ENCODE assay signal across 30 cellular contexts in genomic region chr19:16217671-16218464, GRCh38. TPM values are rescaled to one million over a fixed set of nuclear protein-coding genes. Genes with fewer than 3 reads are reported as not detected.
DNase-seq lines count a peak whose midpoint lies in the region; ATAC-seq lines count a peak whose summit lies in the region.
"Had no signal": no experiment of that assay in that cellular context is flagged by ENCODE, and none has a peak within 500 bp of the region (broad histone marks: within the 10 kb centered on the region; RNA-seq: fewer than 3 reads in every experiment).

No MANE protein-coding gene starts in this region.

- peak in 1 of 2 donors; percentile 24 for DNase-seq in stimulated activated naive CD8-positive, alpha-beta T cell treated with anti-CD3 and anti-CD28 coated beads, Interleukin-15, amount 100 ng/mL, for 72 hours
- DNase-seq in stimulated activated naive CD8-positive, alpha-beta T cell treated with anti-CD3 and anti-CD28 coated beads, Interleukin-15, Interleukin-2, amounts not matched to agents 100 U/mL and 50 U/mL, for 24 hours: no peak
- DNase-seq in activated CD8-positive, alpha-beta T cell treated with anti-CD3 and anti-CD28 coated beads, Interleukin-2, amount 10 ng/mL, durations not matched to agents 7 days and 5 days: no peak
- DNase-seq in naive thymus-derived CD8-positive, alpha-beta T cell: peak in 3 of 10 donors; percentile 22 to 38 (median 37)
- DNase-seq in T1000 (lab: John Stamatoyannopoulos, UW): no peak
- no peak for DNase-seq in GM19240 (ENCODE audit: insufficient read length, low spot score)
- DNase-seq in stimulated activated naive CD4-positive, alpha-beta T cell (lab: John Stamatoyannopoulos, UW): no peak
- DNase-seq: activated CD4-positive, CD25-positive, alpha-beta regulatory T cell treated with anti-CD3 and anti-CD28 coated beads, Interleukin-2, amount 50 U/mL, for 72 hours; cortex of kidney; DND-41; effector memory CD8-positive, alpha-beta T cell; foreskin fibroblast; heart left ventricle; Karpas-422; MV-4-11; NCI-H146; NCI-H446 treated with DMSO at 0.1 percent for 48 hours; NCI-H82; RPMI8226; small intestine; stimulated activated CD4-positive, alpha-beta T cell treated with anti-CD3 and anti-CD28 coated beads, Interleukin-2, amount 100 ng/mL, for 24 hours had no signal

- peaks cover 7 to 10% of the 10 kb centered on the region in 2 donors for H3K9me3 Mint-ChIP-seq in stimulated activated naive CD8-positive, alpha-beta T cell treated with anti-CD3 and anti-CD28 coated beads, Interleukin-15, amount 100 ng/mL, for 72 hours
- H3K9me3 Mint-ChIP-seq in activated CD8-positive, alpha-beta T cell treated with anti-CD3 and anti-CD28 coated beads, Interleukin-2, amount 10 ng/mL, durations not matched to agents 7 days and 5 days (ENCODE audit: insufficient read depth): peaks cover 27% of the 10 kb centered on the region
- peaks cover 0 to 44% (median 11%) of the 10 kb centered on the region in 9 donors for H3K9me3 Mint-ChIP-seq in naive thymus-derived CD8-positive, alpha-beta T cell

- ATAC-seq in stimulated activated naive CD8-positive, alpha-beta T cell treated with anti-CD3 and anti-CD28 coated beads, Interleukin-15, amount 100 ng/mL, for 72 hours: peak; percentile 71
- no peak for ATAC-seq in stimulated activated naive CD8-positive, alpha-beta T cell treated with anti-CD3 and anti-CD28 coated beads, Interleukin-15, Interleukin-2, amounts not matched to agents 100 U/mL and 50 U/mL, for 24 hours
- ATAC-seq in activated CD8-positive, alpha-beta T cell treated with anti-CD3 and anti-CD28 coated beads, Interleukin-2, amount 10 ng/mL, durations not matched to agents 7 days and 5 days: no peak
- peak; percentile 19 to 25 for ATAC-seq in naive thymus-derived CD8-positive, alpha-beta T cell
- ATAC-seq: effector memory CD8-positive, alpha-beta T cell; HCT116 had no signal

- H3K4me1 Mint-ChIP-seq in stimulated activated naive CD8-positive, alpha-beta T cell treated with anti-CD3 and anti-CD28 coated beads, Interleukin-15, amount 100 ng/mL, for 72 hours: peaks cover 58% of the 10 kb centered on the region
- H3K4me1 Mint-ChIP-seq in activated CD8-positive, alpha-beta T cell treated with anti-CD3 and anti-CD28 coated beads, Interleukin-2, amount 10 ng/mL, durations not matched to agents 7 days and 5 days (ENCODE audit: low read depth): peaks cover 39% of the 10 kb centered on the region
- peaks cover 33 to 63% (median 59%) of the 10 kb centered on the region in 4 donors for H3K4me1 Mint-ChIP-seq in naive thymus-derived CD8-positive, alpha-beta T cell

- H3K27ac Mint-ChIP-seq in stimulated activated naive CD8-positive, alpha-beta T cell treated with anti-CD3 and anti-CD28 coated beads, Interleukin-15, amount 100 ng/mL, for 72 hours: no peak overlapping the region
- H3K27ac Mint-ChIP-seq in activated CD8-positive, alpha-beta T cell treated with anti-CD3 and anti-CD28 coated beads, Interleukin-2, amount 10 ng/mL, durations not matched to agents 7 days and 5 days: peak overlapping the region; percentile 76
- peak overlapping the region; percentile 82 to 98 (median 96) for H3K27ac Mint-ChIP-seq in naive thymus-derived CD8-positive, alpha-beta T cell
- H3K27ac Mint-ChIP-seq: T-helper 1 cell treated with Interleukin-12 subunit alpha and Interleukin-12 subunit beta and Interleukin-4 antibody, amounts not matched to agents 30 μg/mL and 1 μg/mL, for 36 hours; type B pancreatic cell had no signal

- H3K36me3 Mint-ChIP-seq in activated CD8-positive, alpha-beta T cell treated with anti-CD3 and anti-CD28 coated beads, Interleukin-2, amount 10 ng/mL, durations not matched to agents 7 days and 5 days (ENCODE audit: low read depth): peaks cover 85% of the 10 kb centered on the region
- H3K36me3 Mint-ChIP-seq in naive thymus-derived CD8-positive, alpha-beta T cell: peaks cover 24 to 64% (median 52%) of the 10 kb centered on the region in 3 donors

- POLR2A ChIA-PET in activated CD8-positive, alpha-beta T cell treated with anti-CD3 and anti-CD28 coated beads, Interleukin-2, amount 10 ng/mL, durations not matched to agents 7 days and 5 days (lab: Charles Lee): interaction anchor here (0.6 to 1.4 kb wide), 4 partner anchors 9 to 143 kb away, joined by 3 to 7 read pairs (median 4); no protein-coding TSS in a partner anchor
- POLR2A ChIA-PET in naive thymus-derived CD8-positive, alpha-beta T cell (lab: Charles Lee): interaction anchor here (0.6 to 5.6 kb wide), 16 partner anchors 10 to 164 kb away, joined by 3 to 51 read pairs (median 8); partner anchors contain the start of genes AP1M1, FAM32A and KLF2

- H3K27me3 Mint-ChIP-seq in stimulated activated naive CD8-positive, alpha-beta T cell treated with anti-CD3 and anti-CD28 coated beads, Interleukin-15, amount 100 ng/mL, for 72 hours: no peaks in the 10 kb centered on the region
- H3K27me3 Mint-ChIP-seq in activated CD8-positive, alpha-beta T cell treated with anti-CD3 and anti-CD28 coated beads, Interleukin-2, amount 10 ng/mL, durations not matched to agents 7 days and 5 days (ENCODE audit: low read depth): no peaks in the 10 kb centered on the region
- H3K27me3 Mint-ChIP-seq in naive thymus-derived CD8-positive, alpha-beta T cell: no peaks in the 10 kb centered on the region
- H3K27me3 Mint-ChIP-seq: effector memory CD8-positive, alpha-beta T cell; type B pancreatic cell had no signal

- peak overlapping the region; percentile 55 to 73 for H3K4me3 Mint-ChIP-seq in stimulated activated naive CD8-positive, alpha-beta T cell treated with anti-CD3 and anti-CD28 coated beads, Interleukin-15, amount 100 ng/mL, for 72 hours
- no peak overlapping the region for H3K4me3 Mint-ChIP-seq in activated CD8-positive, alpha-beta T cell treated with anti-CD3 and anti-CD28 coated beads, Interleukin-2, amount 10 ng/mL, durations not matched to agents 7 days and 5 days
- H3K4me3 Mint-ChIP-seq in naive thymus-derived CD8-positive, alpha-beta T cell: peak overlapping the region; percentile 19 to 85 (median 76)
- H3K4me3 Mint-ChIP-seq: effector memory CD8-positive, alpha-beta T cell; T-helper 1 cell treated with Interleukin-12 subunit alpha and Interleukin-12 subunit beta and Interleukin-4 antibody, amounts not matched to agents 30 μg/mL and 1 μg/mL, for 36 hours; type B pancreatic cell had no signal

- CTCF ChIA-PET in activated CD8-positive, alpha-beta T cell treated with anti-CD3 and anti-CD28 coated beads, Interleukin-2, amount 10 ng/mL, durations not matched to agents 7 days and 5 days (lab: Charles Lee): interaction anchor here (0.7 to 2.5 kb wide), 4 partner anchors 20 to 176 kb away, joined by 3 to 8 read pairs (median 4); partner anchors contain the start of genes AP1M1 and FAM32A

RNA-seq across cellular contexts. Expression of gene AP1M1, which starts 20.2 kb away (rescaled TPM):
- 100 to 1,000 TPM; 184 to 186 TPM for total RNA-seq in activated CD8-positive, alpha-beta T cell treated with anti-CD3 and anti-CD28 coated beads, Interleukin-2, amount 10 ng/mL, durations not matched to agents 7 days and 5 days
- 100 to 1,000 TPM; 151 to 154 TPM for total RNA-seq in naive thymus-derived CD8-positive, alpha-beta T cell
- 100 to 1,000 TPM; 195 to 288 (median 241) TPM for polyA plus RNA-seq in naive thymus-derived CD8-positive, alpha-beta T cell

RNA-seq across cellular contexts. Expression of gene FAM32A, which starts 32.7 kb away (rescaled TPM):
- 10 to 100 TPM; 65.8 to 69.4 TPM for total RNA-seq in activated CD8-positive, alpha-beta T cell treated with anti-CD3 and anti-CD28 coated beads, Interleukin-2, amount 10 ng/mL, durations not matched to agents 7 days and 5 days
- 10 to 100 TPM; 70.3 to 74.3 TPM for total RNA-seq in naive thymus-derived CD8-positive, alpha-beta T cell
- 100 to 1,000 TPM; 150 to 205 (median 183) TPM for polyA plus RNA-seq in naive thymus-derived CD8-positive, alpha-beta T cell

RNA-seq across cellular contexts. Expression of gene CIB3, which starts 44.5 kb away (rescaled TPM):
- not detected for total RNA-seq in activated CD8-positive, alpha-beta T cell treated with anti-CD3 and anti-CD28 coated beads, Interleukin-2, amount 10 ng/mL, durations not matched to agents 7 days and 5 days
- total RNA-seq in naive thymus-derived CD8-positive, alpha-beta T cell: not detected
- not detected for polyA plus RNA-seq in naive thymus-derived CD8-positive, alpha-beta T cell
- total RNA-seq: heart left ventricle, kidney epithelial cell, lung, mucosa of gallbladder, SK-MEL-5, subcutaneous adipose tissue had no signal
- polyA plus RNA-seq: esophagus, heart left ventricle, small intestine had no signal

Comparison
In these comparisons a context has a peak if more than half of its experiments do, and no peak if none do; other contexts are left out.
1. ATAC-seq: peak in stimulated activated naive CD8-positive, alpha-beta T cell treated with anti-CD3 and anti-CD28 coated beads, Interleukin-15, amount 100 ng/mL, for 72 hours (single experiment) and naive thymus-derived CD8-positive, alpha-beta T cell (2 of 2); none in stimulated activated naive CD8-positive, alpha-beta T cell treated with anti-CD3 and anti-CD28 coated beads, Interleukin-15, Interleukin-2, amounts not matched to agents 100 U/mL and 50 U/mL, for 24 hours (single experiment) and activated CD8-positive, alpha-beta T cell treated with anti-CD3 and anti-CD28 coated beads, Interleukin-2, amount 10 ng/mL, durations not matched to agents 7 days and 5 days (single experiment).
2. H3K27ac Mint-ChIP-seq: peak in activated CD8-positive, alpha-beta T cell treated with anti-CD3 and anti-CD28 coated beads, Interleukin-2, amount 10 ng/mL, durations not matched to agents 7 days and 5 days (single experiment) and naive thymus-derived CD8-positive, alpha-beta T cell (10 of 10); none in stimulated activated naive CD8-positive, alpha-beta T cell treated with anti-CD3 and anti-CD28 coated beads, Interleukin-15, amount 100 ng/mL, for 72 hours (0 of 2).